ENCODE assay signal across 1 cellular context in genomic region chr5:72364961-72365360, GRCh38.
TF ChIP-seq lines count a peak whose summit lies in the region.

No MANE protein-coding gene starts in this region.

TF ChIP-seq in H1, 55 proteins besides CTCF, POLR2A, EP300 and RAD21:
- TF ChIP-seq SAP30 (IDR thresholded peaks at IDR 0.05; ENCODE audit: insufficient read depth, insufficient replicate concordance, low read length) (no peak), MAFK (IDR thresholded peaks at IDR 0.05; ENCODE audit: low read depth, low read length) (no peak), FOSL1 (IDR thresholded peaks at IDR 0.05; ENCODE audit: insufficient read depth, low read depth, low read length) (no peak), TAF1 (IDR thresholded peaks at IDR 0.05; ENCODE audit: low read depth, low read length) (no peak), SIX5 (IDR thresholded peaks at IDR 0.05; ENCODE audit: low read depth, low read length) (no peak), CEBPB (IDR thresholded peaks at IDR 0.05; ENCODE audit: low read depth, low read length) (no peak), YY1 (IDR thresholded peaks at IDR 0.05; ENCODE audit: low read depth, low read length) (no peak), KDM4A (IDR thresholded peaks at IDR 0.05; ENCODE audit: low read depth, low read length, severe bottlenecking) (no peak), POU5F1 (IDR thresholded peaks at IDR 0.05; ENCODE audit: low read depth, low read length) (no peak), E2F6 (IDR thresholded peaks at IDR 0.05) (no peak), CTBP2 (IDR thresholded peaks at IDR 0.05; ENCODE audit: borderline replicate concordance, insufficient read depth, insufficient read length, low read length) (no peak), GTF2F1 (IDR thresholded peaks at IDR 0.05; ENCODE audit: borderline replicate concordance, low read depth, low read length) (no peak), ATF3 (IDR thresholded peaks at IDR 0.05; ENCODE audit: insufficient read depth, low read depth, low read length) (no peak), TCF12 (IDR thresholded peaks at IDR 0.05; ENCODE audit: low read depth, low read length) (no peak), SIRT6 (IDR thresholded peaks at IDR 0.05; ENCODE audit: low read length) (no peak), BRCA1 (IDR thresholded peaks at IDR 0.05; ENCODE audit: low read depth, low read length) (no peak)
